Comparison of ENCODE assay signal across 13 cellular contexts in genomic region chr6:16043171-16044142, GRCh38.
DNase-seq lines count a peak whose midpoint lies in the region; ATAC-seq and TF ChIP-seq lines count a peak whose summit lies in the region.
"Had no signal": no experiment of that assay in that cellular context is flagged by ENCODE, and none has a peak within 500 bp of the region (broad histone marks: within the 10 kb centered on the region; RNA-seq: fewer than 3 reads in every experiment).

No MANE protein-coding gene starts in this region.

- ATAC-seq in GM19395 (IDR thresholded peaks at IDR 0.05; ENCODE audit: unreplicated experiment) (peak; percentile 78), HG03103 (IDR thresholded peaks at IDR 0.05; ENCODE audit: low read depth, unreplicated experiment) (peak; percentile 74)
- ATAC-seq: Right ventricle myocardium inferior had no signal

- TF ChIP-seq POLR2A in tibial nerve (IDR thresholded peaks at IDR 0.05) (no peak), esophagus muscularis mucosa (IDR thresholded peaks at IDR 0.05; ENCODE audit: low read depth) (no peak)

- DNase-seq in GM06990 (ENCODE audit: extremely low read depth, insufficient read length) (peak; percentile 32), choroid plexus epithelial cell (ENCODE audit: low read depth) (peak; percentile 5), tibial nerve (ENCODE audit: low spot score in 2 of 2) (no peak), NCI-H1417 treated with DMSO at 0.1 percent for 48 hours (lab: John Stamatoyannopoulos, UW) (no peak), esophagus muscularis mucosa (ENCODE audit: extremely low spot score) (no peak)
- DNase-seq in stimulated activated CD8-positive, alpha-beta memory T cell treated with anti-CD3 and anti-CD28 coated beads, Interleukin-4, amount 100 ng/mL, for 48 hours = no peak
- DNase-seq: activated CD4-positive, alpha-beta T cell treated with anti-CD3 and anti-CD28 coated beads, Interleukin-2, amount 50 U/mL, for 4 hours; NCI-H1436 had no signal

- intact Hi-C loops in esophagus muscularis mucosa (cut with DNase I) = no loop called here

- H3K4me1 ChIP-seq in tibial nerve (peaks cover 0 to 22% (median 0%) of the 10 kb centered on the region in 4 donors), esophagus muscularis mucosa (no peaks in the 10 kb centered on the region)

- WGBS in tibial nerve, 2 donors = 37 to 39% methylated on average over 5 of the region's 5 CpGs
- WGBS in esophagus muscularis mucosa = 87% methylated on average over 5 of the region's 5 CpGs

- TF ChIP-seq EP300 in tibial nerve (IDR thresholded peaks at IDR 0.05) (peak in 1 of 2 donors; percentile 76), esophagus muscularis mucosa (IDR thresholded peaks at IDR 0.05) (no peak)

- H3K9me3 ChIP-seq in tibial nerve (peaks cover 0 to 5% (median 0%) of the 10 kb centered on the region in 4 donors), esophagus muscularis mucosa (peaks cover 0 to 7% (median 3%) of the 10 kb centered on the region in 4 donors)
- H3K9me3 ChIP-seq: adrenal gland had no signal

- TF ChIP-seq CTCF in GM06990 (IDR thresholded peaks at IDR 0.05; ENCODE audit: insufficient read depth, low read length, poor library complexity, severe bottlenecking) (no peak), choroid plexus epithelial cell (conservative IDR thresholded peaks at IDR 0.05; ENCODE audit: low read depth, low read length) (no peak), tibial nerve (IDR thresholded peaks at IDR 0.05) (no peak), esophagus muscularis mucosa (IDR thresholded peaks at IDR 0.05) (no peak)

- H3K36me3 ChIP-seq in GM06990 (ENCODE audit: control insufficient read depth, insufficient read depth, low read length) = no peaks in the 10 kb centered on the region
- H3K36me3 ChIP-seq in tibial nerve = no peaks in the 10 kb centered on the region
- no peaks in the 10 kb centered on the region for H3K36me3 ChIP-seq in esophagus muscularis mucosa
- H3K36me3 ChIP-seq: adrenal gland had no signal

- H3K27me3 ChIP-seq in GM06990 (replicated peaks; ENCODE audit: control insufficient read depth, insufficient read depth, low read length) (no peaks in the 10 kb centered on the region), tibial nerve (no peaks in the 10 kb centered on the region), esophagus muscularis mucosa (no peaks in the 10 kb centered on the region)
- H3K27me3 ChIP-seq: adrenal gland had no signal

- H3K4me3 ChIP-seq in GM06990 (replicated peaks; ENCODE audit: low read depth, low read length) (no peak overlapping the region), choroid plexus epithelial cell (ENCODE audit: low read depth, low read length) (no peak overlapping the region), tibial nerve (no peak overlapping the region), esophagus muscularis mucosa (no peak overlapping the region)
- H3K4me3 ChIP-seq: adrenal gland had no signal

- peak overlapping the region in 2 of 4 donors; percentile 18 to 49 for H3K27ac ChIP-seq in tibial nerve
- no peak overlapping the region for H3K27ac ChIP-seq in esophagus muscularis mucosa (replicated peaks in 1 of 4)
- H3K27ac ChIP-seq: adrenal gland, epithelial cell of prostate had no signal

Comparison
In these comparisons a context has a peak if more than half of its experiments do, and no peak if none do; other contexts are left out.
1. DNase-seq: peak in GM06990 (single experiment) and choroid plexus epithelial cell (single experiment); none in stimulated activated CD8-positive, alpha-beta memory T cell treated with anti-CD3 and anti-CD28 coated beads, Interleukin-4, amount 100 ng/mL, for 48 hours (single experiment), tibial nerve (0 of 2), NCI-H1417 treated with DMSO at 0.1 percent for 48 hours (single experiment) and esophagus muscularis mucosa (single experiment).